Comparison of ENCODE assay signal across 23 cellular contexts in genomic region chr6:110214338-110214737, GRCh38. TPM values are rescaled to one million over a fixed set of nuclear protein-coding genes. Genes with fewer than 3 reads are reported as not detected.
DNase-seq lines count a peak whose midpoint lies in the region; ATAC-seq, FAIRE-seq and TF ChIP-seq lines count a peak whose summit lies in the region.
"Had no signal": no experiment of that assay in that cellular context is flagged by ENCODE, and none has a peak within 500 bp of the region (broad histone marks: within the 10 kb centered on the region; RNA-seq: fewer than 3 reads in every experiment).

No MANE protein-coding gene starts in this region.

- CTCF ChIA-PET in OCI-LY7 (lab: Charles Lee; ENCODE audit: unreplicated experiment), result interaction anchor here (0.6 kb wide), 1 partner anchor 125 kb away, joined by 5 read pairs; no protein-coding TSS in a partner anchor

- H3K4me3 ChIP-seq in OCI-LY7 (ENCODE audit: low read depth, low read length, poor library complexity, severe bottlenecking) (no peak overlapping the region), epithelial cell of proximal tubule (ENCODE audit: low read depth, low read length) (no peak overlapping the region), gastroesophageal sphincter (no peak overlapping the region)
- H3K4me3 ChIP-seq: SJCRH30 had no signal

- FAIRE-seq in D721Med (lab: Jason Lieb, UNC), result peak; percentile 16
- FAIRE-seq: H54, RCC 7860 had no signal

- 50 to 67% methylated on average over 1 of the region's 1 CpG for WGBS in gastroesophageal sphincter (ENCODE audit: low coverage in 1 of 2), 2 donors

- no peak overlapping the region for H2AFZ ChIP-seq in OCI-LY7 (ENCODE audit: low read length)

- ATAC-seq in gastroesophageal sphincter, result no peak

- no peak for DNase-seq in D721Med (ENCODE audit: insufficient read length, low spot score)
- no peak for DNase-seq in OCI-LY7 (ENCODE audit: low spot score)
- DNase-seq in epithelial cell of proximal tubule (ENCODE audit: low read depth), result peak; percentile 63
- DNase-seq in pulmonary artery endothelial cell (ENCODE audit: low read depth, low spot score), result peak; percentile 10
- no peak for DNase-seq in NCI-H1436 treated with DMSO at 0.1 percent for 48 hours (lab: John Stamatoyannopoulos, UW)
- DNase-seq in NCI-H1092 treated with DMSO at 0.1 percent for 48 hours (lab: John Stamatoyannopoulos, UW), result no peak
- no peak for DNase-seq in A172 (ENCODE audit: low spot score)
- DNase-seq: C1 segment of cervical spinal cord; CD8-positive, alpha-beta memory T cell; DMS53; GDM1; Kasumi-1; NCI-H1048; NCI-H1436; NCI-H1930; NCI-H2227 treated with DMSO at 0.1 percent for 48 hours; NCI-H510A treated with DMSO at 0.1 percent for 48 hours; NCI-H748 treated with DMSO at 0.1 percent for 48 hours; OCI-M1; SJCRH30 had no signal

- H3K27ac ChIP-seq in OCI-LY7 (ENCODE audit: low read depth, low read length, poor library complexity, severe bottlenecking) (peak overlapping the region; percentile 3), gastroesophageal sphincter (no peak overlapping the region)
- H3K27ac ChIP-seq: SJCRH30 had no signal

- TF ChIP-seq EP300 in gastroesophageal sphincter (IDR thresholded peaks at IDR 0.05), result no peak

- H3K4me1 ChIP-seq in OCI-LY7 (ENCODE audit: insufficient read depth, low read length, poor library complexity, severe bottlenecking), result peaks cover 9% of the 10 kb centered on the region
- H3K4me1 ChIP-seq in gastroesophageal sphincter, result no peaks in the 10 kb centered on the region
- H3K4me1 ChIP-seq: SJCRH30 had no signal

- H3K4me2 ChIP-seq in OCI-LY7 (ENCODE audit: low read length), result no peak overlapping the region

- TF ChIP-seq POLR2A in gastroesophageal sphincter (IDR thresholded peaks at IDR 0.05), result no peak

- no peaks in the 10 kb centered on the region for H3K79me2 ChIP-seq in OCI-LY7 (ENCODE audit: insufficient read depth, low read depth, low read length)

- H3K36me3 ChIP-seq in OCI-LY7 (ENCODE audit: insufficient read depth, low read length), result peaks cover 99% of the 10 kb centered on the region
- peaks cover 5 to 90% of the 10 kb centered on the region in 2 donors for H3K36me3 ChIP-seq in gastroesophageal sphincter

- H3K9me3 ChIP-seq in OCI-LY7 (ENCODE audit: low read length) (no peaks in the 10 kb centered on the region), gastroesophageal sphincter (no peaks in the 10 kb centered on the region)
- H3K9me3 ChIP-seq: SJCRH30 had no signal

- POLR2A ChIA-PET in OCI-LY7 (lab: Charles Lee), result interaction anchor here (0.6 to 6.7 kb wide), 7 partner anchors 8 to 782 kb away, joined by 3 to 38 read pairs (median 3); partner anchors contain the start of gene WASF1

- H4K20me1 ChIP-seq in OCI-LY7 (ENCODE audit: insufficient read depth, low read length), result no peaks in the 10 kb centered on the region

- no TSS peak for BruUV-seq in OCI-LY7 (replicated peaks; lab: Mats Ljungman, UMichigan)

- intact Hi-C loops in OCI-LY7 (cut with micrococcal nuclease; ENCODE audit: unreplicated experiment), result no loop called here

- TF ChIP-seq CTCF in D721Med (IDR thresholded peaks at IDR 0.05; ENCODE audit: insufficient read depth, missing control alignments) (no peak), OCI-LY7 (conservative IDR thresholded peaks at IDR 0.05; ENCODE audit: low read length) (no peak), epithelial cell of proximal tubule (conservative IDR thresholded peaks at IDR 0.05; ENCODE audit: low read depth, low read length) (no peak), gastroesophageal sphincter (IDR thresholded peaks at IDR 0.05) (no peak)

- no peaks in the 10 kb centered on the region for H3K9me2 ChIP-seq in OCI-LY7 (ENCODE audit: insufficient read depth, low read length)

- H3K27me3 ChIP-seq in gastroesophageal sphincter, result no peaks in the 10 kb centered on the region
- H3K27me3 ChIP-seq: SJCRH30 had no signal

RNA-seq across cellular contexts. Expression of gene CDC40, which starts 34.1 kb away (rescaled TPM):
- total RNA-seq in OCI-LY7 (2014; rRNA removed; shearing (Covaris generic)), result 19.2 and 19.4 TPM in 2 replicates
- 35.5 and 39.7 TPM in 2 replicates for total RNA-seq in OCI-LY7 (2022)
- 11.3 and 14.1 TPM in 2 replicates for total RNA-seq in epithelial cell of proximal tubule
- total RNA-seq in pulmonary artery endothelial cell, result 25.2 and 35.9 TPM in 2 replicates
- total RNA-seq in gastroesophageal sphincter, result 10 to 100 TPM; 11.8 to 25.9 (median 18.3) TPM
- 18.5 and 19.3 TPM in 2 replicates for total RNA-seq in A172 (2014; rRNA removed; shearing (Covaris generic))

RNA-seq across cellular contexts. Expression of gene WASF1, which starts 34.9 kb away (rescaled TPM):
- total RNA-seq in OCI-LY7 (2014; rRNA removed; shearing (Covaris generic)), result 21.7 and 34.6 TPM in 2 replicates
- total RNA-seq in OCI-LY7 (2022), result 78.4 and 90.6 TPM in 2 replicates
- total RNA-seq in epithelial cell of proximal tubule, result 13.0 and 15.7 TPM in 2 replicates
- total RNA-seq in pulmonary artery endothelial cell, result 5.7 and 10.2 TPM in 2 replicates
- total RNA-seq in gastroesophageal sphincter, result 10 to 100 TPM; 11.8 to 27.7 (median 24.5) TPM
- total RNA-seq in A172 (2014; rRNA removed; shearing (Covaris generic)), result 13.2 and 15.7 TPM in 2 replicates

Comparison
In these comparisons a context has a peak if more than half of its experiments do, and no peak if none do; other contexts are left out.
1. DNase-seq: peak in epithelial cell of proximal tubule (single experiment) and pulmonary artery endothelial cell (single experiment); none in D721Med (single experiment), OCI-LY7 (single experiment), NCI-H1436 treated with DMSO at 0.1 percent for 48 hours (single experiment), NCI-H1092 treated with DMSO at 0.1 percent for 48 hours (single experiment) and A172 (single experiment).